ENCODE assay signal across 20 cellular contexts in genomic region chr15:42147431-42147735, GRCh38. TPM values are rescaled to one million over a fixed set of nuclear protein-coding genes. Genes with fewer than 3 reads are reported as not detected.
DNase-seq lines count a peak whose midpoint lies in the region; ATAC-seq and TF ChIP-seq lines count a peak whose summit lies in the region.
"Had no signal": no experiment of that assay in that cellular context is flagged by ENCODE, and none has a peak within 500 bp of the region (broad histone marks: within the 10 kb centered on the region; RNA-seq: fewer than 3 reads in every experiment).

No MANE protein-coding gene starts in this region.

- POLR2A ChIA-PET in activated naive CD8-positive, alpha-beta T cell treated with anti-CD3 and anti-CD28 coated beads, Interleukin-2, amount 10 ng/mL, durations not matched to agents 7 days and 5 days (lab: Charles Lee) = no interaction called here

- H3K4me1 ChIP-seq in RWPE2 (ENCODE audit: insufficient read depth, poor library complexity, severe bottlenecking) (no peaks in the 10 kb centered on the region), upper lobe of right lung (peaks cover 10% of the 10 kb centered on the region), vagina (peaks cover 12% of the 10 kb centered on the region)

- no peak for ATAC-seq in activated naive CD8-positive, alpha-beta T cell treated with anti-CD3 and anti-CD28 coated beads, Interleukin-2, amount 10 ng/mL, durations not matched to agents 7 days and 5 days (ENCODE audit: low read depth)
- ATAC-seq in RWPE2 (ENCODE audit: low read depth) (no peak), upper lobe of right lung (no peak)

- H3K9me3 Mint-ChIP-seq in activated naive CD8-positive, alpha-beta T cell treated with anti-CD3 and anti-CD28 coated beads, Interleukin-2, amount 10 ng/mL, durations not matched to agents 7 days and 5 days = no peaks in the 10 kb centered on the region
- no peaks in the 10 kb centered on the region for H3K9me3 Mint-ChIP-seq in activated naive CD8-positive, alpha-beta T cell treated with anti-CD3 and anti-CD28 coated beads for 36 hours
- H3K9me3 Mint-ChIP-seq: CD4-positive, alpha-beta memory T cell had no signal

- TF ChIP-seq POLR2A in vagina (IDR thresholded peaks at IDR 0.05) = no peak

- H3K27me3 ChIP-seq in RWPE2 (ENCODE audit: insufficient read depth, poor library complexity, severe bottlenecking) (no peaks in the 10 kb centered on the region), upper lobe of right lung (no peaks in the 10 kb centered on the region), vagina (no peaks in the 10 kb centered on the region)

- no peak for TF ChIP-seq CTCF in RWPE2 (IDR thresholded peaks at IDR 0.05; ENCODE audit: poor library complexity, severe bottlenecking)
- no peak for TF ChIP-seq CTCF in coronary artery (IDR thresholded peaks at IDR 0.05)
- no peak for TF ChIP-seq CTCF in upper lobe of right lung (IDR thresholded peaks at IDR 0.05)
- TF ChIP-seq CTCF in vagina (IDR thresholded peaks at IDR 0.05) = no peak

- H3K4me3 Mint-ChIP-seq in activated naive CD8-positive, alpha-beta T cell treated with anti-CD3 and anti-CD28 coated beads, Interleukin-2, amount 10 ng/mL, durations not matched to agents 7 days and 5 days = no peak overlapping the region
- H3K4me3 Mint-ChIP-seq in activated naive CD8-positive, alpha-beta T cell treated with anti-CD3 and anti-CD28 coated beads for 36 hours = no peak overlapping the region
- H3K4me3 Mint-ChIP-seq: CD4-positive, alpha-beta memory T cell had no signal

- intact Hi-C loops in upper lobe of right lung (cut with DNase I) (no loop called here), vagina (cut with DNase I) (no loop called here)

- H3K4me3 ChIP-seq in RWPE2 (ENCODE audit: severe bottlenecking) (no peak overlapping the region), coronary artery (no peak overlapping the region), upper lobe of right lung (no peak overlapping the region), vagina (no peak overlapping the region)

- H3K4me1 Mint-ChIP-seq in activated naive CD8-positive, alpha-beta T cell treated with anti-CD3 and anti-CD28 coated beads, Interleukin-2, amount 10 ng/mL, durations not matched to agents 7 days and 5 days = no peaks in the 10 kb centered on the region
- H3K4me1 Mint-ChIP-seq in activated naive CD8-positive, alpha-beta T cell treated with anti-CD3 and anti-CD28 coated beads for 36 hours = no peaks in the 10 kb centered on the region
- H3K4me1 Mint-ChIP-seq: CD4-positive, alpha-beta memory T cell had no signal

- no peaks in the 10 kb centered on the region for H3K36me3 Mint-ChIP-seq in activated naive CD8-positive, alpha-beta T cell treated with anti-CD3 and anti-CD28 coated beads, Interleukin-2, amount 10 ng/mL, durations not matched to agents 7 days and 5 days
- no peaks in the 10 kb centered on the region for H3K36me3 Mint-ChIP-seq in activated naive CD8-positive, alpha-beta T cell treated with anti-CD3 and anti-CD28 coated beads for 36 hours
- H3K36me3 Mint-ChIP-seq: CD4-positive, alpha-beta memory T cell had no signal

- H3K27ac ChIP-seq in RWPE2 (ENCODE audit: poor library complexity, severe bottlenecking) = no peak overlapping the region
- no peak overlapping the region for H3K27ac ChIP-seq in coronary artery
- no peak overlapping the region for H3K27ac ChIP-seq in upper lobe of right lung
- no peak overlapping the region for H3K27ac ChIP-seq in vagina

- peak; percentile 13 for DNase-seq in activated naive CD8-positive, alpha-beta T cell treated with anti-CD3 and anti-CD28 coated beads, Interleukin-2, amount 10 ng/mL, durations not matched to agents 7 days and 5 days
- DNase-seq in activated naive CD8-positive, alpha-beta T cell treated with anti-CD3 and anti-CD28 coated beads for 36 hours = no peak
- peak; percentile 68 for DNase-seq in RWPE2 (ENCODE audit: low spot score)
- DNase-seq in coronary artery (ENCODE audit: low spot score) = peak; percentile 49
- DNase-seq in upper lobe of right lung = peak; percentile 53
- no peak for DNase-seq in vagina (ENCODE audit: extremely low spot score in 2 of 2)
- DNase-seq in iPS-NIHi7 (ENCODE audit: extremely low spot score) = no peak
- DNase-seq: C1 segment of cervical spinal cord; Calu3; CD4-positive, alpha-beta memory T cell; COR-L47; DMS53; DMS79 treated with DMSO at 0.1 percent for 48 hours; GF-D8; GOT3; HCEC 1CT had no signal

- H3K27me3 Mint-ChIP-seq in activated naive CD8-positive, alpha-beta T cell treated with anti-CD3 and anti-CD28 coated beads, Interleukin-2, amount 10 ng/mL, durations not matched to agents 7 days and 5 days = peaks cover 2% of the 10 kb centered on the region
- no peaks in the 10 kb centered on the region for H3K27me3 Mint-ChIP-seq in activated naive CD8-positive, alpha-beta T cell treated with anti-CD3 and anti-CD28 coated beads for 36 hours

- H3K36me3 ChIP-seq in RWPE2 (ENCODE audit: low read depth) (no peaks in the 10 kb centered on the region), upper lobe of right lung (no peaks in the 10 kb centered on the region), vagina (no peaks in the 10 kb centered on the region)

- H3K9me3 ChIP-seq in RWPE2 (ENCODE audit: severe bottlenecking) (no peaks in the 10 kb centered on the region), upper lobe of right lung (no peaks in the 10 kb centered on the region), vagina (no peaks in the 10 kb centered on the region)

- no peak overlapping the region for H3K27ac Mint-ChIP-seq in activated naive CD8-positive, alpha-beta T cell treated with anti-CD3 and anti-CD28 coated beads, Interleukin-2, amount 10 ng/mL, durations not matched to agents 7 days and 5 days
- H3K27ac Mint-ChIP-seq in activated naive CD8-positive, alpha-beta T cell treated with anti-CD3 and anti-CD28 coated beads for 36 hours = no peak overlapping the region

RNA-seq across cellular contexts. Expression of gene PLA2G4F, which starts 9.1 kb away (rescaled TPM):
- not detected for total RNA-seq in activated naive CD8-positive, alpha-beta T cell treated with anti-CD3 and anti-CD28 coated beads, Interleukin-2, amount 10 ng/mL, durations not matched to agents 7 days and 5 days
- not detected for total RNA-seq in activated naive CD8-positive, alpha-beta T cell treated with anti-CD3 and anti-CD28 coated beads for 36 hours
- 104 TPM for total RNA-seq in upper lobe of right lung
- 35.1 TPM for total RNA-seq in vagina
- total RNA-seq: A172; A673; CD4-positive, alpha-beta memory T cell; Daoy; G401 had no signal

RNA-seq across cellular contexts. Expression of gene PLA2G4D, which starts 53.0 kb away (rescaled TPM):
- total RNA-seq in activated naive CD8-positive, alpha-beta T cell treated with anti-CD3 and anti-CD28 coated beads, Interleukin-2, amount 10 ng/mL, durations not matched to agents 7 days and 5 days = not detected
- total RNA-seq in activated naive CD8-positive, alpha-beta T cell treated with anti-CD3 and anti-CD28 coated beads for 36 hours = not detected
- total RNA-seq in upper lobe of right lung (not detected), vagina (26.5 TPM)
- total RNA-seq: A172; A673; Calu3; CD4-positive, alpha-beta memory T cell; Daoy had no signal

Comparison
In these comparisons a context has a peak if more than half of its experiments do, and no peak if none do; other contexts are left out.
1. DNase-seq: peak in activated naive CD8-positive, alpha-beta T cell treated with anti-CD3 and anti-CD28 coated beads, Interleukin-2, amount 10 ng/mL, durations not matched to agents 7 days and 5 days (single experiment), RWPE2 (single experiment), coronary artery (single experiment) and upper lobe of right lung (single experiment); none in activated naive CD8-positive, alpha-beta T cell treated with anti-CD3 and anti-CD28 coated beads for 36 hours (single experiment), vagina (0 of 2) and iPS-NIHi7 (single experiment).
2. RNA of gene PLA2G4F, which starts 9.1 kb away (total RNA-seq): 104 TPM in upper lobe of right lung (single experiment) and 35.1 TPM in vagina (single experiment); not detected in activated naive CD8-positive, alpha-beta T cell treated with anti-CD3 and anti-CD28 coated beads, Interleukin-2, amount 10 ng/mL, durations not matched to agents 7 days and 5 days and not detected in activated naive CD8-positive, alpha-beta T cell treated with anti-CD3 and anti-CD28 coated beads for 36 hours; every median in the first group is over 10 times any median in the second.
3. RNA of gene PLA2G4D, which starts 53.0 kb away (total RNA-seq): 26.5 TPM in vagina (single experiment); not detected in activated naive CD8-positive, alpha-beta T cell treated with anti-CD3 and anti-CD28 coated beads for 36 hours, not detected in activated naive CD8-positive, alpha-beta T cell treated with anti-CD3 and anti-CD28 coated beads, Interleukin-2, amount 10 ng/mL, durations not matched to agents 7 days and 5 days and not detected in upper lobe of right lung (single experiment); every median in the first group is over 10 times any median in the second.